Comparison of ENCODE assay signal across 8 cellular contexts in the genomic region with DNA sequence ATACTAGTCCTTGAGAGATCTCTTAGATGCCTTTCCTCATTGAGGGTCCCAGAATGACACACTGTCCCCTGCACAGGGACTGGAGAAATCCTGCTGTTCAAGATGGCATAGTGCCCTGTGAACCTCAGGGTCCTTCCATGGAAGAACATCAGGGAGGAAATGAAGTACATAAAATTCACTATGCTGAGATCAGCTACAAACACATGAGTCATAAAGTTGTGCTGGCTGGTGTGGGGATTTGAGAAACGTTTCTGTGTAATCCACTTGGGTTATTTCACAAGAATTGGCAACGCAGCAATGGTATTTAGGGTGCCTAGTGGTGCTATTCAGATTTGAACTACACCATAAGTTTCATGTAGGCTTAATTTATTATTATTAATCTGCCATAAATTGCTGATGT.
A peak's percentile ranks its signal among the peaks of the same experiment; 100 is the strongest.
DNase-seq lines count a peak whose midpoint lies in the region; ATAC-seq and TF ChIP-seq lines count a peak whose summit lies in the region.

No MANE protein-coding gene starts in this region.

- 12 to 16% methylated on average over 2 of the region's 2 CpGs for whole genome bisulfite sequencing in lung, 2 donors

- H3K9me3 ChIP-seq in lung (ENCODE audit: control insufficient read depth in 2 of 2, insufficient read depth in 1 of 2, low read length in 1 of 2) (no peaks in the 10 kb centered on the region), uterus (no peaks in the 10 kb centered on the region), OCI-LY7 (ENCODE audit: low read length) (no peaks in the 10 kb centered on the region)

- ATAC-seq in Right ventricle myocardium inferior (peak; percentile 91), lung (ENCODE audit: insufficient read depth, low FRiP score) (peak; percentile 75), GM18502 (IDR thresholded peaks at IDR 0.05; ENCODE audit: poor library complexity, unreplicated experiment) (no peak)

- no peak for DNase-seq in Right ventricle myocardium inferior (ENCODE audit: missing footprints)
- no peak for DNase-seq in cardiac septum (ENCODE audit: low spot score)
- peak; percentile 85 for DNase-seq in brain microvascular endothelial cell
- peak; percentile 65 for DNase-seq in lung (ENCODE audit: low spot score)
- peak; percentile 46 to 78 for DNase-seq in uterus
- DNase-seq in OCI-LY7 (ENCODE audit: low spot score): no peak
- DNase-seq in NCI-H1694 (lab: John Stamatoyannopoulos, UW): no peak

- H3K4me1 ChIP-seq in lung (ENCODE audit: control insufficient read depth in 2 of 2, insufficient read depth in 2 of 2, low read length in 2 of 2) (peaks cover under 1 to 3% of the 10 kb centered on the region in 2 donors), uterus (peaks cover 0 to 3% of the 10 kb centered on the region in 2 donors), OCI-LY7 (ENCODE audit: insufficient read depth, low read length, poor library complexity, severe bottlenecking) (no peaks in the 10 kb centered on the region)

- no TSS peak for BruUV-seq in OCI-LY7 (replicated peaks; lab: Mats Ljungman, UMichigan)

- H3K36me3 ChIP-seq in brain microvascular endothelial cell (replicated peaks): no peaks in the 10 kb centered on the region
- H3K36me3 ChIP-seq in lung (ENCODE audit: control insufficient read depth in 2 of 2, insufficient read depth in 2 of 2, low read length in 2 of 2): no peaks in the 10 kb centered on the region
- no peaks in the 10 kb centered on the region for H3K36me3 ChIP-seq in uterus
- H3K36me3 ChIP-seq in OCI-LY7 (ENCODE audit: insufficient read depth, low read length): no peaks in the 10 kb centered on the region

- no peaks in the 10 kb centered on the region for H4K20me1 ChIP-seq in OCI-LY7 (ENCODE audit: insufficient read depth, low read length)

- no peak overlapping the region for H3K4me2 ChIP-seq in OCI-LY7 (ENCODE audit: low read length)

- H3K27me3 ChIP-seq in brain microvascular endothelial cell (replicated peaks): no peaks in the 10 kb centered on the region
- H3K27me3 ChIP-seq in lung (ENCODE audit: control insufficient read depth, insufficient read depth): no peaks in the 10 kb centered on the region
- H3K27me3 ChIP-seq in uterus: no peaks in the 10 kb centered on the region

- in situ Hi-C loops in brain microvascular endothelial cell (cut with HindIII; ENCODE audit: low pct_ligation_motif_present, low sequenced_read_pairs): no loop called here

- H3K4me3 ChIP-seq in brain microvascular endothelial cell (ENCODE audit: low read depth, low read length) (no peak overlapping the region), lung (no peak overlapping the region), uterus (no peak overlapping the region), OCI-LY7 (ENCODE audit: low read depth, low read length, poor library complexity, severe bottlenecking) (no peak overlapping the region)

- H3K27ac ChIP-seq in brain microvascular endothelial cell (peak overlapping the region; percentile 72), lung (ENCODE audit: low read depth in 1 of 2, low read length in 1 of 2) (peak overlapping the region in 1 of 2 donors; percentile 51), uterus (peak overlapping the region; percentile 42 to 70), OCI-LY7 (ENCODE audit: low read depth, low read length, poor library complexity, severe bottlenecking) (no peak overlapping the region)

- H3K79me2 ChIP-seq in OCI-LY7 (ENCODE audit: insufficient read depth, low read depth, low read length): no peaks in the 10 kb centered on the region

- no peaks in the 10 kb centered on the region for H3K9me2 ChIP-seq in OCI-LY7 (ENCODE audit: insufficient read depth, low read length)

- no peak for TF ChIP-seq POLR2A in uterus (IDR thresholded peaks at IDR 0.05)

- POLR2A ChIA-PET in OCI-LY7 (lab: Charles Lee): no interaction called here

- CTCF ChIA-PET in OCI-LY7 (lab: Charles Lee; ENCODE audit: unreplicated experiment): interaction anchor here (0.5 kb wide), 1 partner anchor 96 kb away, joined by 3 read pairs; no protein-coding TSS in a partner anchor

- H2AFZ ChIP-seq in OCI-LY7 (ENCODE audit: low read length): no peak overlapping the region

- intact Hi-C loops in Right ventricle myocardium inferior (cut with DNase I) (loop anchor here (5.0 kb wide), 1 partner anchor 49 kb away; no protein-coding TSS in a partner anchor), cardiac septum (cut with DNase I) (loop anchor here (5.0 kb wide), 1 partner anchor 71 kb away; no protein-coding TSS in a partner anchor), uterus (cut with DNase I; ENCODE audit: low total_unique reads) (no loop called here), OCI-LY7 (cut with micrococcal nuclease; ENCODE audit: unreplicated experiment) (no loop called here)

- no peak for TF ChIP-seq CTCF in brain microvascular endothelial cell (IDR thresholded peaks at IDR 0.05; ENCODE audit: low read depth, low read length, missing control alignments)
- no peak for TF ChIP-seq CTCF in lung (IDR thresholded peaks at IDR 0.05; ENCODE audit: control extremely low read depth, extremely low read depth)
- no peak for TF ChIP-seq CTCF in uterus (IDR thresholded peaks at IDR 0.05)
- TF ChIP-seq CTCF in OCI-LY7 (conservative IDR thresholded peaks at IDR 0.05; ENCODE audit: low read length): no peak

Comparison
In these comparisons a context has a peak if more than half of its experiments do, and no peak if none do; other contexts are left out.
1. DNase-seq: peak in brain microvascular endothelial cell (single experiment), lung (single experiment) and uterus (2 of 2); none in Right ventricle myocardium inferior (single experiment), cardiac septum (single experiment), OCI-LY7 (single experiment) and NCI-H1694 (single experiment).
2. intact Hi-C loops: an anchor here in Right ventricle myocardium inferior (5.0 kb wide) and cardiac septum (5.0 kb wide); none called in uterus and OCI-LY7.